15 cellular contexts compared by ENCODE assay signal in genomic region chr1:59816318-59816878, GRCh38. TPM values are rescaled to one million over a fixed set of nuclear protein-coding genes. Genes with fewer than 3 reads are reported as not detected.
DNase-seq lines count a peak whose midpoint lies in the region; ATAC-seq and TF ChIP-seq lines count a peak whose summit lies in the region.
"Had no signal": no experiment of that assay in that cellular context is flagged by ENCODE, and none has a peak within 500 bp of the region (broad histone marks: within the 10 kb centered on the region; RNA-seq: fewer than 3 reads in every experiment).

No MANE protein-coding gene starts in this region.

- CTCF ChIA-PET in HEK293 (lab: Yijun Ruan, JAX) = no interaction called here
- CTCF ChIA-PET in PC-9 (lab: Charles Lee) = interaction anchor here (0.7 kb wide), 1 partner anchor 1096 kb away, joined by 4 read pairs; no protein-coding TSS in a partner anchor

- H3K9me3 ChIP-seq in HEK293 (ENCODE audit: control insufficient read depth, insufficient read depth, low read depth, low read length) (no peaks in the 10 kb centered on the region), PC-9 (ENCODE audit: insufficient read depth, low read depth) (no peaks in the 10 kb centered on the region), iPS-15b (ENCODE audit: control insufficient read depth, insufficient read depth, low read length) (no peaks in the 10 kb centered on the region)
- H3K9me3 ChIP-seq: SJCRH30, spleen had no signal

- DNase-seq in PC-9 (no peak), retinal pigment epithelial cell (ENCODE audit: low read depth) (no peak), left colon (no peak), NOMO-1 treated with DMSO at 0.1 percent for 48 hours (lab: John Stamatoyannopoulos, UW; ENCODE audit: unreplicated experiment) (no peak), globus pallidus (ENCODE audit: low spot score) (no peak)
- DNase-seq: IMR-90, SJCRH30, spleen, T-helper 2 cell had no signal

- H3K4me2 ChIP-seq in PC-9 = peak overlapping the region; percentile 89

- no peak overlapping the region for H3K9ac ChIP-seq in iPS-15b (ENCODE audit: low read depth, low read length)

- no peaks in the 10 kb centered on the region for H3F3A ChIP-seq in PC-9 (ENCODE audit: insufficient read depth, low read depth)

- H3K27ac ChIP-seq in HEK293 (ENCODE audit: extremely low read depth, low read depth, low read length) = no peak overlapping the region
- H3K27ac ChIP-seq in PC-9 = no peak overlapping the region
- H3K27ac ChIP-seq: SJCRH30, spleen had no signal

- no peaks in the 10 kb centered on the region for H3K9me2 ChIP-seq in PC-9 (ENCODE audit: insufficient read depth)

- no peak overlapping the region; the same call in 1 of the 2 replicates for H2AFZ ChIP-seq in PC-9

- POLR2A ChIA-PET in HEK293 (lab: Yijun Ruan, JAX) (no interaction called here), PC-9 (lab: Charles Lee; ENCODE audit: unreplicated experiment) (interaction anchor here (0.5 to 0.7 kb wide), 2 partner anchors 1051 to 1119 kb away, joined by 3 to 4 read pairs; no protein-coding TSS in a partner anchor)

- H3K79me2 ChIP-seq in PC-9 (ENCODE audit: low read depth) = peaks cover 56% of the 10 kb centered on the region

- H3K4me3 ChIP-seq in HEK293 (ENCODE audit: low read depth, low read length) (peak overlapping the region; percentile 89), PC-9 (peak overlapping the region; percentile 94), iPS-15b (ENCODE audit: low read depth, low read length) (peak overlapping the region; percentile 77), retinal pigment epithelial cell (ENCODE audit: low read length) (peak overlapping the region; percentile 76)
- H3K4me3 ChIP-seq: SJCRH30 had no signal

- no TSS peak for BruUV-seq in PC-9 (replicated peaks; lab: Mats Ljungman, UMichigan)

- intact Hi-C loops in PC-9 (cut with micrococcal nuclease; ENCODE audit: unreplicated experiment) = no loop called here
- intact Hi-C loops in left colon (cut with DNase I, micrococcal nuclease) = no loop called here

- no peaks in the 10 kb centered on the region for H4K20me1 ChIP-seq in PC-9 (ENCODE audit: insufficient read depth)

- TF ChIP-seq CTCF in HEK293 (tag by site-specific recombination; IDR thresholded peaks at IDR 0.05) (no peak), PC-9 (conservative IDR thresholded peaks at IDR 0.05) (no peak), retinal pigment epithelial cell (conservative IDR thresholded peaks at IDR 0.05; ENCODE audit: low read depth, low read length) (no peak)

- no peaks in the 10 kb centered on the region for H3K27me3 ChIP-seq in PC-9 (ENCODE audit: insufficient read depth, low read depth)
- peaks cover 11% of the 10 kb centered on the region for H3K27me3 ChIP-seq in iPS-15b (ENCODE audit: control insufficient read depth, insufficient read depth, low read length)
- H3K27me3 ChIP-seq: SJCRH30 had no signal

- ATAC-seq in left colon = no peak
- no peak for ATAC-seq in HG02759 (IDR thresholded peaks at IDR 0.05; ENCODE audit: unreplicated experiment)
- ATAC-seq: activated T-helper 17 cell treated with anti-CD3 and anti-CD28 coated beads, Interleukin-2, amount 50 U/mL, for 72 hours had no signal

- peaks cover 7% of the 10 kb centered on the region for H3K4me1 ChIP-seq in HEK293 (ENCODE audit: control insufficient read depth, insufficient read depth, low read length)
- peaks cover 13% of the 10 kb centered on the region for H3K4me1 ChIP-seq in PC-9 (replicated peaks; ENCODE audit: insufficient read depth)
- peaks cover 6% of the 10 kb centered on the region for H3K4me1 ChIP-seq in iPS-15b (ENCODE audit: control insufficient read depth, insufficient read depth, low read length)

- H3K36me3 ChIP-seq in HEK293 (ENCODE audit: control insufficient read depth in 2 of 2, insufficient read depth in 1 of 2, low read length in 2 of 2) (no peaks in the 10 kb centered on the region), PC-9 (ENCODE audit: low read depth) (no peaks in the 10 kb centered on the region), iPS-15b (ENCODE audit: control insufficient read depth, insufficient read depth, low read length) (no peaks in the 10 kb centered on the region)
- H3K36me3 ChIP-seq: SJCRH30, spleen had no signal

TF ChIP-seq in HEK293, 187 proteins besides CTCF, POLR2A, EP300 and RAD21 (continues in another document):
- TF ChIP-seq ZNF140 (tag by site-specific recombination; IDR thresholded peaks at IDR 0.05) (no peak), PRDM6 (tag by site-specific recombination; IDR thresholded peaks at IDR 0.05) (peak; percentile 23), MEIS1 (CRISPR knock-in tag; IDR thresholded peaks at IDR 0.05; ENCODE audit: borderline replicate concordance) (no peak), ZNF202 (tag by site-specific recombination; IDR thresholded peaks at IDR 0.05; ENCODE audit: borderline replicate concordance) (no peak), TRIM28 (IDR thresholded peaks at IDR 0.05; ENCODE audit: borderline replicate concordance, low read length) (peak; percentile 48; the same call in 1 of the 2 replicates), ZNF510 (tag by site-specific recombination; IDR thresholded peaks at IDR 0.05; ENCODE audit: insufficient replicate concordance) (no peak), ZBTB20 (tag by site-specific recombination; IDR thresholded peaks at IDR 0.05) (no peak), SCRT2 (tag by site-specific recombination; IDR thresholded peaks at IDR 0.05) (peak; percentile 49; the same call in 1 of the 2 replicates), ZNF555 (tag by site-specific recombination; conservative IDR thresholded peaks at IDR 0.05) (no peak), ZNF585B (tag by site-specific recombination; IDR thresholded peaks at IDR 0.05) (no peak), GLI4 (tag by site-specific recombination; IDR thresholded peaks at IDR 0.05) (no peak), ZBTB17 (tag by site-specific recombination; IDR thresholded peaks at IDR 0.05) (0 out of 2 replicates have a peak, but pooled peaks have one; percentile 8), MZF1 (tag by site-specific recombination; IDR thresholded peaks at IDR 0.05; ENCODE audit: borderline replicate concordance) (no peak), ZNF830 (tag by site-specific recombination; IDR thresholded peaks at IDR 0.05; ENCODE audit: low read depth) (no peak), ZNF311 (tag by site-specific recombination; IDR thresholded peaks at IDR 0.05; ENCODE audit: borderline replicate concordance) (no peak), ZNF394 (tag by site-specific recombination; IDR thresholded peaks at IDR 0.05; ENCODE audit: borderline replicate concordance) (peak; percentile 55; the same call in 1 of the 2 replicates), ZBTB21 (tag by site-specific recombination; IDR thresholded peaks at IDR 0.05) (0 out of 2 replicates have a peak, but pooled peaks have one; percentile 21), ZBTB7A (tag by site-specific recombination; IDR thresholded peaks at IDR 0.05; ENCODE audit: low read depth) (no peak), ATF2 (tag by site-specific recombination; IDR thresholded peaks at IDR 0.05; ENCODE audit: low read depth) (peak; percentile 92), YY2 (tag by site-specific recombination; IDR thresholded peaks at IDR 0.05) (no peak), ZNF707 (tag by site-specific recombination; IDR thresholded peaks at IDR 0.05) (no peak), ZNF529 (tag by site-specific recombination; IDR thresholded peaks at IDR 0.05; ENCODE audit: insufficient replicate concordance) (no peak), ZNF548 (tag by site-specific recombination; IDR thresholded peaks at IDR 0.05) (no peak), ZNF629 (tag by site-specific recombination; IDR thresholded peaks at IDR 0.05) (peak; percentile 61), REPIN1 (tag by site-specific recombination; IDR thresholded peaks at IDR 0.05; ENCODE audit: low read depth) (no peak), SCRT1 (tag by site-specific recombination; IDR thresholded peaks at IDR 0.05; ENCODE audit: borderline replicate concordance) (0 out of 2 replicates have a peak, but pooled peaks have one; percentile 15), ZNF169 (tag by site-specific recombination; IDR thresholded peaks at IDR 0.05) (no peak), ZNF792 (tag by site-specific recombination; IDR thresholded peaks at IDR 0.05) (no peak), ZNF433 (tag by site-specific recombination; IDR thresholded peaks at IDR 0.05; ENCODE audit: low read depth) (no peak), SP7 (tag by site-specific recombination; IDR thresholded peaks at IDR 0.05) (peak; percentile 96), GLI2 (tag by site-specific recombination; IDR thresholded peaks at IDR 0.05; ENCODE audit: borderline replicate concordance, low read depth) (no peak), ZNF175 (tag by site-specific recombination; IDR thresholded peaks at IDR 0.05) (no peak), EGR2 (tag by site-specific recombination; IDR thresholded peaks at IDR 0.05; ENCODE audit: low read depth) (no peak)

RNA-seq across cellular contexts. Expression of gene HOOK1, which starts 1.6 kb away (rescaled TPM):
- total RNA-seq in PC-9 (2021) = 23.7 and 27.9 TPM in 2 replicates
- 10 to 100 TPM; 55.6 to 62.5 TPM for total RNA-seq in left colon
- total RNA-seq: IMR-90, OCI-LY7, pulmonary artery endothelial cell had no signal
